ENCODE assay signal across 8 cellular contexts in genomic region chr5:144205141-144205551, GRCh38. TPM values are rescaled to one million over a fixed set of nuclear protein-coding genes. Genes with fewer than 3 reads are reported as not detected.
DNase-seq lines count a peak whose midpoint lies in the region; ATAC-seq and TF ChIP-seq lines count a peak whose summit lies in the region.

No MANE protein-coding gene starts in this region.

- POLR2A ChIA-PET in HEK293T (lab: Yijun Ruan, JAX): no interaction called here

- H4K20me1 ChIP-seq in hepatocyte (ENCODE audit: insufficient read depth, poor library complexity, severe bottlenecking): no peaks in the 10 kb centered on the region

- no peak for TF ChIP-seq POLR2A in stomach (IDR thresholded peaks at IDR 0.05)

- H3K36me3 ChIP-seq in WERI-Rb-1 (no peaks in the 10 kb centered on the region), hepatocyte (replicated peaks; ENCODE audit: insufficient read depth, low read depth) (no peaks in the 10 kb centered on the region), stomach (no peaks in the 10 kb centered on the region), SJCRH30 (no peaks in the 10 kb centered on the region)

- H3K4me3 ChIP-seq in WERI-Rb-1 (ENCODE audit: low read depth, low read length): peak overlapping the region; percentile 45
- H3K4me3 ChIP-seq in hepatocyte: peak overlapping the region; percentile 35
- peak overlapping the region in 3 of 4 donors; percentile 5 to 32 (median 18) for H3K4me3 ChIP-seq in stomach
- H3K4me3 ChIP-seq in SJCRH30: no peak overlapping the region

- peaks cover 9% of the 10 kb centered on the region for H3K4me1 ChIP-seq in hepatocyte (ENCODE audit: insufficient read depth)
- H3K4me1 ChIP-seq in stomach: peaks cover 0 to 14% (median 10%) of the 10 kb centered on the region in 4 donors
- peaks cover 8% of the 10 kb centered on the region for H3K4me1 ChIP-seq in SJCRH30

- ATAC-seq in HG03025 (IDR thresholded peaks at IDR 0.05; ENCODE audit: low FRiP score, unreplicated experiment) (no peak), HG03159 (IDR thresholded peaks at IDR 0.05; ENCODE audit: unreplicated experiment) (no peak)

- TF ChIP-seq EP300 in stomach (IDR thresholded peaks at IDR 0.05): no peak

- TF ChIP-seq CTCF in WERI-Rb-1 (IDR thresholded peaks at IDR 0.05; ENCODE audit: low read depth, low read length) (no peak), hepatocyte (IDR thresholded peaks at IDR 0.05; ENCODE audit: poor library complexity) (no peak), stomach (IDR thresholded peaks at IDR 0.05) (no peak)

- H3K79me2 ChIP-seq in hepatocyte: no peaks in the 10 kb centered on the region

- no peaks in the 10 kb centered on the region for H3K27me3 ChIP-seq in WERI-Rb-1 (ENCODE audit: insufficient read depth, low read depth, severe bottlenecking)
- no peaks in the 10 kb centered on the region for H3K27me3 ChIP-seq in hepatocyte
- peaks cover 0 to 59% (median 11%) of the 10 kb centered on the region in 3 donors for H3K27me3 ChIP-seq in stomach
- H3K27me3 ChIP-seq in SJCRH30: no peaks in the 10 kb centered on the region; the same call in 1 of the 2 replicates

- WGBS in hepatocyte (ENCODE audit: low lambda C conversion rate, missing lambda C conversion rate): under 1% methylated on average over 31 of the region's 31 CpGs
- WGBS in stomach, 5 donors: 1 to 3% (median 3%) methylated on average over 31 of the region's 31 CpGs

- intact Hi-C loops in stomach (cut with DNase I; ENCODE audit: low total_unique reads): no loop called here

- CTCF ChIA-PET in HEK293T (lab: Yijun Ruan, JAX): interaction anchor here (2.7 kb wide), 1 partner anchor 11 kb away, joined by 19 read pairs; no protein-coding TSS in a partner anchor

- no peaks in the 10 kb centered on the region for H3K9me2 ChIP-seq in hepatocyte (replicated peaks; ENCODE audit: insufficient read depth)

- peak overlapping the region; percentile 63 for H2AFZ ChIP-seq in hepatocyte

- peak overlapping the region; percentile 80 for H3K4me2 ChIP-seq in hepatocyte

- H3K9me3 ChIP-seq in WERI-Rb-1 (ENCODE audit: severe bottlenecking): no peaks in the 10 kb centered on the region
- H3K9me3 ChIP-seq in hepatocyte (ENCODE audit: low read depth): no peaks in the 10 kb centered on the region
- H3K9me3 ChIP-seq in stomach: no peaks in the 10 kb centered on the region
- H3K9me3 ChIP-seq in SJCRH30 (replicated peaks): no peaks in the 10 kb centered on the region

- H3K27ac ChIP-seq in WERI-Rb-1 (no peak overlapping the region), hepatocyte (peak overlapping the region; percentile 42), stomach (no peak overlapping the region), SJCRH30 (no peak overlapping the region)

- DNase-seq in HEK293T (ENCODE audit: extremely low spot score) (peak; percentile 9), WERI-Rb-1 (peak; percentile 16), hepatocyte (ENCODE audit: low spot score) (peak; percentile 66), stomach (no peak), SJCRH30 (no peak), GM19240 (ENCODE audit: insufficient read length, low spot score) (no peak)

TF ChIP-seq in HEK293T, 16 proteins besides CTCF, POLR2A, EP300 and RAD21:
- TF ChIP-seq BHLHE40 (IDR thresholded peaks at IDR 0.05; ENCODE audit: borderline replicate concordance) (no peak), HDGF (IDR thresholded peaks at IDR 0.05; ENCODE audit: borderline replicate concordance) (no peak), ZNF384 (IDR thresholded peaks at IDR 0.05) (no peak), SUZ12 (IDR thresholded peaks at IDR 0.05) (no peak), FOXM1 (IDR thresholded peaks at IDR 0.05; ENCODE audit: borderline replicate concordance) (no peak), FOXK2 (IDR thresholded peaks at IDR 0.05) (no peak), FOXA1 (IDR thresholded peaks at IDR 0.05) (no peak), NFRKB (IDR thresholded peaks at IDR 0.05) (no peak), PKNOX1 (IDR thresholded peaks at IDR 0.05) (no peak), L3MBTL2 (conservative IDR thresholded peaks at IDR 0.05) (no peak), SP1 (IDR thresholded peaks at IDR 0.05) (no peak), TARDBP (IDR thresholded peaks at IDR 0.05) (no peak), ELF4 (IDR thresholded peaks at IDR 0.05) (no peak), CTBP1 (IDR thresholded peaks at IDR 0.05; ENCODE audit: borderline replicate concordance) (no peak), ARNT (IDR thresholded peaks at IDR 0.05) (no peak)

RNA-seq across cellular contexts. Expression of gene KCTD16, which starts 34.5 kb away (rescaled TPM):
- total RNA-seq in hepatocyte (2.3 and 3.4 TPM in 2 replicates), stomach (1 to 10 TPM in 1 of 5 donors, under 1 TPM in 1, not detected in 3; under 0.01 to 1.8 TPM)
- polyA plus RNA-seq in hepatocyte (0.45 and 0.52 TPM in 2 replicates), stomach (under 1 TPM in 2 of 3 donors, not detected in 1; under 0.01 TPM)
- total RNA-seq in SJCRH30 (2014; rRNA removed; shearing (Covaris generic)): 0.04 and 0.05 TPM in 2 replicates

RNA-seq across cellular contexts. Expression of gene YIPF5, which starts 34.7 kb away (rescaled TPM):
- total RNA-seq in hepatocyte (118 and 119 TPM in 2 replicates), stomach (10 to 100 TPM in 3 of 5 donors, 1 to 10 TPM in 1, under 1 TPM in 1; 0.87 to 49.9 (median 16.5) TPM)
- polyA plus RNA-seq in hepatocyte (82.3 and 97.1 TPM in 2 replicates), stomach (10 to 100 TPM in 2 of 3 donors, 1 to 10 TPM in 1; 9.6 to 17.1 (median 11.6) TPM)
- total RNA-seq in SJCRH30 (2014; rRNA removed; shearing (Covaris generic)): 43.1 and 45.6 TPM in 2 replicates

Comparison
In these comparisons a context has a peak if more than half of its experiments do, and no peak if none do; other contexts are left out.
1. DNase-seq: peak in HEK293T (single experiment), WERI-Rb-1 (single experiment) and hepatocyte (single experiment); none in stomach (single experiment), SJCRH30 (0 of 2) and GM19240 (single experiment).